ENCODE assay signal across 11 cellular contexts in the genomic region with DNA sequence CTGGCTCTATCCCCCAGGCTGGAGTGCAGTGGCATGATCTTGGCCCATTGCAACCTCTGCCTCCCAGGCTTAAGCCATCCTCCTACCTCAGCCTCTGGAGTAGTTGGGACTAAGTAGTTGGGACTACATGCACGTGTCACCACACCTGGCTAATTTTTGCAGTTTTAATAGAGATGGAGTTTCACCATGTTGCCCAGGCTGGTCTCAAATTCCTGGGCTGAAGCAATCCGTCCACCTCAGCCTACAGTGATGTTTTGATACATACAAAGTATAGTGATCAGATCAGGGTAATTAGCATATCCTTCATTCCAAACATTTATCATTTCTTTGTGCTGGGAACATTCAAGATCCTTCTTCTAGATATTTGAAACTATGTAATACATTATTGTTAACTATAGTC.
"Had no signal": no experiment of that assay in that cellular context is flagged by ENCODE, and none has a peak within 500 bp of the region (broad histone marks: within the 10 kb centered on the region; RNA-seq: fewer than 3 reads in every experiment).

No MANE protein-coding gene starts in this region.

- H3K27ac ChIP-seq: GM23248 had no signal

- H3K9ac ChIP-seq: GM23248 had no signal

- H3K4me3 ChIP-seq: GM23248, GM23338, HAP-1 had no signal

- ATAC-seq: GM23338, HCT116 had no signal

- H2AFZ ChIP-seq: GM23248, GM23338 had no signal

- H3K9me3 ChIP-seq: HAP-1 had no signal

- H3K36me3 ChIP-seq: HAP-1 had no signal

- FAIRE-seq: H1, H54 had no signal

- DNase-seq: GM23248, GOT3, H7, H9, HCEC 1CT, HFFc6 had no signal

- H3K4me2 ChIP-seq: GM23338 had no signal
